In genomic region chr14:52399886-52400599, GRCh38 we compare ENCODE assay signal across 1 cellular context.
TF ChIP-seq lines count a peak whose summit lies in the region.

No MANE protein-coding gene starts in this region.

TF ChIP-seq in HepG2, 621 proteins besides CTCF, POLR2A, EP300 and RAD21 (continued from another document):
- TF ChIP-seq FOXO1 (CRISPR knock-in tag; IDR thresholded peaks at IDR 0.05), result no peak
- no peak for TF ChIP-seq DBP (CRISPR knock-in tag; IDR thresholded peaks at IDR 0.05; ENCODE audit: not compliant biosample characterization)
- no peak for TF ChIP-seq MXI1 (IDR thresholded peaks at IDR 0.05; ENCODE audit: borderline replicate concordance, low read depth, low read length)
- TF ChIP-seq ZNF232 (CRISPR knock-in tag; IDR thresholded peaks at IDR 0.05; ENCODE audit: borderline replicate concordance), result no peak
- no peak for TF ChIP-seq ZNF580 (CRISPR knock-in tag; IDR thresholded peaks at IDR 0.05; ENCODE audit: borderline replicate concordance, low read depth)
- no peak for TF ChIP-seq LBX2 (CRISPR knock-in tag; IDR thresholded peaks at IDR 0.05; ENCODE audit: borderline replicate concordance)
- no peak for TF ChIP-seq ZNF547 (CRISPR knock-in tag; IDR thresholded peaks at IDR 0.05)
- no peak for TF ChIP-seq FOXK2 (IDR thresholded peaks at IDR 0.05)
